1 cellular context compared by ENCODE assay signal in the genomic region with DNA sequence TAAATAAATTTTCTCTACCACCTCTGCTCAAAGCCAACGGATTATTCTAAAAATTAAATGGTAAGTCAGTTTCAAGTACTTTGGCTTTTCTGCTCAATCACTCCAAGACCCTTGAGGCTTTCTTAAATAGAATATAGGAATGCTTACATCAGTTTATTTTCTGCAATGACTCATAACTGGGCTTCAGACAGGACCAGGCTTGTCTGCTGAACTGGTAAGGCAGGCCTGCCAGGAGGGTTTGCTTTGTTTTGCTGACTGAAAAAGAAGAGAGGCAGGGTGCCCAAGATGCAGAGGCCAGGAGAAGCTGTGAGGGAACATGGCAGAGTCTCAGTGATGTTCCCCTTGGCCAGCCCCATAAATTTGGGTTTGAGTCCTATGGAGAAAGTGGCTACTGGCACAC.
TF ChIP-seq lines count a peak whose summit lies in the region.

No MANE protein-coding gene starts in this region.

TF ChIP-seq in HEK293, 187 proteins besides CTCF, POLR2A, EP300 and RAD21 (continued from another document):
- TF ChIP-seq, protein P1, sequence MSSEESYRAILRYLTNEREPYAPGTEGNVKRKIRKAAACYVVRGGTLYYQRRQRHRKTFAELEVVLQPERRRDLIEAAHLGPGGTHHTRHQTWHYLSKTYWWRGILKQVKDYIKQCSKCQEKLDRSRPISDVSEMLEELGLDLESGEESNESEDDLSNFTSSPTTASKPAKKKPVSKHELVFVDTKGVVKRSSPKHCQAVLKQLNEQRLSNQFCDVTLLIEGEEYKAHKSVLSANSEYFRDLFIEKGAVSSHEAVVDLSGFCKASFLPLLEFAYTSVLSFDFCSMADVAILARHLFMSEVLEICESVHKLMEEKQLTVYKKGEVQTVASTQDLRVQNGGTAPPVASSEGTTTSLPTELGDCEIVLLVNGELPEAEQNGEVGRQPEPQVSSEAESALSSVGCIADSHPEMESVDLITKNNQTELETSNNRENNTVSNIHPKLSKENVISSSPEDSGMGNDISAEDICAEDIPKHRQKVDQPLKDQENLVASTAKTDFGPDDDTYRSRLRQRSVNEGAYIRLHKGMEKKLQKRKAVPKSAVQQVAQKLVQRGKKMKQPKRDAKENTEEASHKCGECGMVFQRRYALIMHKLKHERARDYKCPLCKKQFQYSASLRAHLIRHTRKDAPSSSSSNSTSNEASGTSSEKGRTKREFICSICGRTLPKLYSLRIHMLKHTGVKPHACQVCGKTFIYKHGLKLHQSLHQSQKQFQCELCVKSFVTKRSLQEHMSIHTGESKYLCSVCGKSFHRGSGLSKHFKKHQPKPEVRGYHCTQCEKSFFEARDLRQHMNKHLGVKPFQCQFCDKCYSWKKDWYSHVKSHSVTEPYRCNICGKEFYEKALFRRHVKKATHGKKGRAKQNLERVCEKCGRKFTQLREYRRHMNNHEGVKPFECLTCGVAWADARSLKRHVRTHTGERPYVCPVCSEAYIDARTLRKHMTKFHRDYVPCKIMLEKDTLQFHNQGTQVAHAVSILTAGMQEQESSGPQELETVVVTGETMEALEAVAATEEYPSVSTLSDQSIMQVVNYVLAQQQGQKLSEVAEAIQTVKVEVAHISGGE (tag by site-specific recombination; conservative IDR thresholded peaks at IDR 0.05; ENCODE audit: low read depth) = no peak
- TF ChIP-seq, protein P2, sequence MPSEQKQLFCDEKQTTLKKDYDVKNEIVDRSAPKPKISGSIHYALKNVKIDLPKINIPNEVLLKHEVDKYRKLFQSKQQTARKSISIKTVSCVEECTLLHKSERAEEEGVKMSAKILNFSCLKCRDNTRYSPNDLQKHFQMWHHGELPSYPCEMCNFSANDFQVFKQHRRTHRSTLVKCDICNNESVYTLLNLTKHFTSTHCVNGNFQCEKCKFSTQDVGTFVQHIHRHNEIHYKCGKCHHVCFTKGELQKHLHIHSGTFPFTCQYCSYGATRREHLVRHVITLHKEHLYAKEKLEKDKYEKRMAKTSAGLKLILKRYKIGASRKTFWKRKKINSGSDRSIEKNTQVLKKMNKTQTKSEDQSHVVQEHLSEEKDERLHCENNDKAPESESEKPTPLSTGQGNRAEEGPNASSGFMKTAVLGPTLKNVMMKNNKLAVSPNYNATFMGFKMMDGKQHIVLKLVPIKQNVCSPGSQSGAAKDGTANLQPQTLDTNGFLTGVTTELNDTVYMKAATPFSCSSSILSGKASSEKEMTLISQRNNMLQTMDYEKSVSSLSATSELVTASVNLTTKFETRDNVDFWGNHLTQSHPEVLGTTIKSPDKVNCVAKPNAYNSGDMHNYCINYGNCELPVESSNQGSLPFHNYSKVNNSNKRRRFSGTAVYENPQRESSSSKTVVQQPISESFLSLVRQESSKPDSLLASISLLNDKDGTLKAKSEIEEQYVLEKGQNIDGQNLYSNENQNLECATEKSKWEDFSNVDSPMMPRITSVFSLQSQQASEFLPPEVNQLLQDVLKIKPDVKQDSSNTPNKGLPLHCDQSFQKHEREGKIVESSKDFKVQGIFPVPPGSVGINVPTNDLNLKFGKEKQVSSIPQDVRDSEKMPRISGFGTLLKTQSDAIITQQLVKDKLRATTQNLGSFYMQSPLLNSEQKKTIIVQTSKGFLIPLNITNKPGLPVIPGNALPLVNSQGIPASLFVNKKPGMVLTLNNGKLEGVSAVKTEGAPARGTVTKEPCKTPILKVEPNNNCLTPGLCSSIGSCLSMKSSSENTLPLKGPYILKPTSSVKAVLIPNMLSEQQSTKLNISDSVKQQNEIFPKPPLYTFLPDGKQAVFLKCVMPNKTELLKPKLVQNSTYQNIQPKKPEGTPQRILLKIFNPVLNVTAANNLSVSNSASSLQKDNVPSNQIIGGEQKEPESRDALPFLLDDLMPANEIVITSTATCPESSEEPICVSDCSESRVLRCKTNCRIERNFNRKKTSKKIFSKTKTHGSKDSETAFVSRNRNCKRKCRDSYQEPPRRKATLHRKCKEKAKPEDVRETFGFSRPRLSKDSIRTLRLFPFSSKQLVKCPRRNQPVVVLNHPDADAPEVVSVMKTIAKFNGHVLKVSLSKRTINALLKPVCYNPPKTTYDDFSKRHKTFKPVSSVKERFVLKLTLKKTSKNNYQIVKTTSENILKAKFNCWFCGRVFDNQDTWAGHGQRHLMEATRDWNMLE (tag by site-specific recombination; conservative IDR thresholded peaks at IDR 0.05; ENCODE audit: low read depth) = 0 out of 2 replicates have a peak, but pooled peaks have one; percentile 19
- TF ChIP-seq ZNF558 (tag by site-specific recombination; IDR thresholded peaks at IDR 0.05) = 0 out of 2 replicates have a peak, but pooled peaks have one; percentile 26
